ENCODE assay signal across 22 cellular contexts in genomic region chr17:4314179-4314578, GRCh38. TPM values are rescaled to one million over a fixed set of nuclear protein-coding genes. Genes with fewer than 3 reads are reported as not detected.
DNase-seq lines count a peak whose midpoint lies in the region; ATAC-seq and TF ChIP-seq lines count a peak whose summit lies in the region.
"Had no signal": no experiment of that assay in that cellular context is flagged by ENCODE, and none has a peak within 500 bp of the region (broad histone marks: within the 10 kb centered on the region; RNA-seq: fewer than 3 reads in every experiment).

No MANE protein-coding gene starts in this region.

- no peaks in the 10 kb centered on the region for H3K9me3 ChIP-seq in left ventricle myocardium inferior (replicated peaks)
- no peaks in the 10 kb centered on the region for H3K9me3 ChIP-seq in Karpas-422 (ENCODE audit: low read length)
- no peaks in the 10 kb centered on the region for H3K9me3 ChIP-seq in fibroblast of lung (ENCODE audit: control insufficient read depth, insufficient read depth, low read depth, low read length)
- H3K9me3 ChIP-seq: ascending aorta, ovary, tibial artery had no signal

- H3K4me1 ChIP-seq in left ventricle myocardium inferior (peaks cover 91% of the 10 kb centered on the region), Karpas-422 (ENCODE audit: low read length) (peaks cover 24% of the 10 kb centered on the region), fibroblast of lung (ENCODE audit: control insufficient read depth, extremely low read depth, insufficient read depth, low read length) (peaks cover 12% of the 10 kb centered on the region)

- H3K9me2 ChIP-seq in Karpas-422 (replicated peaks; ENCODE audit: insufficient read depth, low read length) = no peaks in the 10 kb centered on the region

- no peak for ATAC-seq in left cardiac atrium
- ATAC-seq: naive thymus-derived CD8-positive, alpha-beta T cell; stimulated activated naive CD8-positive, alpha-beta T cell treated with anti-CD3 and anti-CD28 coated beads, Interleukin-15, Interleukin-2, amounts not matched to agents 100 U/mL and 50 U/mL, for 24 hours had no signal

- H2AFZ ChIP-seq in Karpas-422 (ENCODE audit: low read length) (no peak overlapping the region), fibroblast of lung (ENCODE audit: low read length) (no peak overlapping the region)

- peak overlapping the region; percentile 82 for H3K27ac ChIP-seq in left ventricle myocardium inferior (replicated peaks)
- H3K27ac ChIP-seq in Karpas-422 (ENCODE audit: low read length) = peak overlapping the region; percentile 28; the same call in 1 of the 2 replicates
- H3K27ac ChIP-seq in fibroblast of lung (ENCODE audit: insufficient read depth, low read length) = no peak overlapping the region
- H3K27ac ChIP-seq: ascending aorta, tibial artery had no signal

- no peak overlapping the region for H3K4me2 ChIP-seq in Karpas-422 (ENCODE audit: low read depth, low read length, poor library complexity, severe bottlenecking)
- H3K4me2 ChIP-seq in fibroblast of lung (ENCODE audit: extremely low read depth, insufficient read depth, low read length) = peak overlapping the region; percentile 29

- no peaks in the 10 kb centered on the region for H4K20me1 ChIP-seq in Karpas-422 (ENCODE audit: insufficient read depth, low read depth, low read length)
- H4K20me1 ChIP-seq in fibroblast of lung (ENCODE audit: control insufficient read depth, extremely low read depth, insufficient read depth, low read length) = no peaks in the 10 kb centered on the region

- DNase-seq in left ventricle myocardium inferior = no peak
- DNase-seq in left cardiac atrium = no peak
- DNase-seq in Karpas-422 = no peak
- no peak for DNase-seq in fibroblast of lung (ENCODE audit: low read depth in 2 of 2)
- no peak for DNase-seq in NCI-H2081 (lab: John Stamatoyannopoulos, UW)
- DNase-seq in NCI-H1930 (lab: John Stamatoyannopoulos, UW) = no peak
- no peak for DNase-seq in G401 (ENCODE audit: low spot score)
- DNase-seq: activated CD4-positive, alpha-beta T cell treated with anti-CD3 and anti-CD28 coated beads, Interleukin-2, amount 50 U/mL, for 1 hour; activated naive CD4-positive, alpha-beta T cell treated with anti-CD3 and anti-CD28 coated beads, Interleukin-2, amount 10 ng/mL, durations not matched to agents 7 days and 5 days; cerebellar nuclear complex; DMS79 treated with DMSO at 0.1 percent for 48 hours; foreskin melanocyte; kidney glomerular epithelial cell; mesendoderm; naive thymus-derived CD8-positive, alpha-beta T cell; NCI-H1417 treated with DMSO at 0.1 percent for 48 hours; NCI-H69; ovary; SHP77; stimulated activated naive CD8-positive, alpha-beta T cell treated with anti-CD3 and anti-CD28 coated beads, Interleukin-15, Interleukin-2, amounts not matched to agents 100 U/mL and 50 U/mL, for 24 hours; tibial artery had no signal

- TF ChIP-seq CTCF in left ventricle myocardium inferior (IDR thresholded peaks at IDR 0.05; ENCODE audit: borderline replicate concordance) = no peak
- TF ChIP-seq CTCF in fibroblast of lung (conservative IDR thresholded peaks at IDR 0.05 in 1 of 2, IDR thresholded peaks at IDR 0.05 in 1 of 2; ENCODE audit: low read depth in 1 of 2, low read length in 2 of 2) = no peak

- in situ Hi-C loops in G401 (cut with HindIII; ENCODE audit: low sequenced_read_pairs) = no loop called here

- no peak overlapping the region for H3K9ac ChIP-seq in Karpas-422 (ENCODE audit: low read length)
- no peak overlapping the region for H3K9ac ChIP-seq in fibroblast of lung (ENCODE audit: insufficient read depth, low read length)

- no peaks in the 10 kb centered on the region for H3K27me3 ChIP-seq in left ventricle myocardium inferior (ENCODE audit: low read depth)
- no peaks in the 10 kb centered on the region for H3K27me3 ChIP-seq in Karpas-422 (ENCODE audit: low read length)
- H3K27me3 ChIP-seq in fibroblast of lung (ENCODE audit: control insufficient read depth, insufficient read depth, low read length) = no peaks in the 10 kb centered on the region
- H3K27me3 ChIP-seq: ascending aorta, ovary, tibial artery had no signal

- no peaks in the 10 kb centered on the region for H3K36me3 ChIP-seq in left ventricle myocardium inferior
- no peaks in the 10 kb centered on the region for H3K36me3 ChIP-seq in Karpas-422 (ENCODE audit: insufficient read depth, low read length)
- H3K36me3 ChIP-seq in fibroblast of lung (ENCODE audit: control insufficient read depth, insufficient read depth, low read length) = no peaks in the 10 kb centered on the region
- H3K36me3 ChIP-seq: ascending aorta, ovary, tibial artery had no signal

- H3K79me2 ChIP-seq in Karpas-422 (ENCODE audit: low read length) (peaks cover 98% of the 10 kb centered on the region), fibroblast of lung (ENCODE audit: control insufficient read depth, insufficient read depth, low read length) (peaks cover 79% of the 10 kb centered on the region)

- peak overlapping the region; percentile 45 for H3K4me3 ChIP-seq in left ventricle myocardium inferior
- no peak overlapping the region for H3K4me3 ChIP-seq in Karpas-422 (ENCODE audit: low read length)
- no peak overlapping the region for H3K4me3 ChIP-seq in fibroblast of lung (replicated peaks in 1 of 4; ENCODE audit: control extremely low read depth in 1 of 4, insufficient read depth in 1 of 4, low read depth in 3 of 4, low read length in 4 of 4)
- H3K4me3 ChIP-seq: ascending aorta, ovary, tibial artery had no signal

- intact Hi-C loops in left ventricle myocardium inferior (cut with micrococcal nuclease) = no loop called here
- intact Hi-C loops in left cardiac atrium (cut with DNase I) = loop anchor here in 1 of 2 donors (5.0 kb wide), 1 partner anchor 48 kb away; no protein-coding TSS in a partner anchor

RNA-seq across cellular contexts. Expression of gene ANKFY1, which starts 50.4 kb away (rescaled TPM):
- total RNA-seq in left ventricle myocardium inferior (22.9 TPM), left cardiac atrium (10 to 100 TPM; 23.2 to 24.0 TPM), fibroblast of lung (33.9 and 34.0 TPM in 2 replicates)
- 24.1 and 34.4 TPM in 2 replicates for total RNA-seq in Karpas-422 (2014; rRNA removed; shearing (Covaris generic); ENCODE audit: low replicate concordance)
- 26.1 and 33.1 TPM in 2 replicates for polyA plus RNA-seq in fibroblast of lung
- polyA plus RNA-seq in fibroblast of lung (2012) = 22.9 and 24.9 TPM in 2 replicates
- 137 and 152 TPM in 2 replicates for polyA minus RNA-seq in fibroblast of lung (ENCODE audit: low replicate concordance)
- 13.3 and 22.2 TPM in 2 replicates for total RNA-seq in G401 (2014; rRNA removed; shearing (Covaris generic))

RNA-seq across cellular contexts. Expression of gene UBE2G1, which starts 52.3 kb away (rescaled TPM):
- 92.8 TPM for total RNA-seq in left ventricle myocardium inferior
- total RNA-seq in left cardiac atrium = 10 to 100 TPM; 52.7 to 53.4 TPM
- total RNA-seq in Karpas-422 (2014; rRNA removed; shearing (Covaris generic); ENCODE audit: low replicate concordance) = 45.2 and 60.8 TPM in 2 replicates
- total RNA-seq in fibroblast of lung = 24.4 and 30.7 TPM in 2 replicates
- polyA plus RNA-seq in fibroblast of lung = 45.2 and 48.4 TPM in 2 replicates
- polyA plus RNA-seq in fibroblast of lung (2012) = 35.5 and 37.2 TPM in 2 replicates
- polyA minus RNA-seq in fibroblast of lung (ENCODE audit: low replicate concordance) = 10.1 and 10.3 TPM in 2 replicates
- total RNA-seq in G401 (2014; rRNA removed; shearing (Covaris generic)) = 43.3 and 70.9 TPM in 2 replicates
